In genomic region chr5:74340476-74340875, GRCh38 we compare ENCODE assay signal across 22 cellular contexts.
"Had no signal": no experiment of that assay in that cellular context is flagged by ENCODE, and none has a peak within 500 bp of the region (broad histone marks: within the 10 kb centered on the region; RNA-seq: fewer than 3 reads in every experiment).

No MANE protein-coding gene starts in this region.

- H3K9me3 ChIP-seq: esophagus muscularis mucosa, gastrocnemius medialis, left lung, lower lobe of right lung, mucosa of descending colon had no signal

- H3K4me1 Mint-ChIP-seq: immature natural killer cell, naive B cell had no signal

- H3K4me3 Mint-ChIP-seq: immature natural killer cell, mesothelial cell of epicardium, naive B cell had no signal

- H3K36me3 ChIP-seq: esophagus muscularis mucosa, gastrocnemius medialis, heart right ventricle, left lung, lower lobe of right lung had no signal

- H3K27ac ChIP-seq: coronary artery, esophagus muscularis mucosa, gastrocnemius medialis, heart right ventricle, left lung, lower lobe of right lung had no signal

- FAIRE-seq: colon, endothelial cell of umbilical vein had no signal

- H3K9me3 Mint-ChIP-seq: mesothelial cell of epicardium, naive B cell had no signal

- H3K4me1 ChIP-seq: left lung, lower lobe of right lung had no signal

- H3K36me3 Mint-ChIP-seq: immature natural killer cell, mesothelial cell of epicardium, naive B cell had no signal

- H3K4me3 ChIP-seq: coronary artery, dorsolateral prefrontal cortex, esophagus muscularis mucosa, gastrocnemius medialis, heart right ventricle, left lung, lower lobe of right lung, mucosa of descending colon had no signal

- H3K27me3 ChIP-seq: dorsolateral prefrontal cortex, esophagus muscularis mucosa, gastrocnemius medialis, heart right ventricle, left lung had no signal

- ATAC-seq: gastrocnemius medialis, heart right ventricle, left cardiac atrium, left lung, left ventricle myocardium superior, lower lobe of right lung, mucosa of descending colon had no signal

- H3K27ac Mint-ChIP-seq: immature natural killer cell, mesothelial cell of epicardium had no signal

- DNase-seq: dermis blood vessel endothelial cell; dorsolateral prefrontal cortex; effector CD4-positive, alpha-beta T cell; effector memory CD4-positive, alpha-beta T cell; foreskin fibroblast; gastrocnemius medialis; glutamatergic neuron; heart right ventricle; hippocampal formation; immature natural killer cell; left cardiac atrium; left lung; left ventricle myocardium superior; lower lobe of right lung; mesenchymal stem cell; mucosa of descending colon; naive B cell had no signal
